ENCODE assay signal across 8 cellular contexts in genomic region chrX:80808160-80808735, GRCh38. TPM values are rescaled to one million over a fixed set of nuclear protein-coding genes. Genes with fewer than 3 reads are reported as not detected.
DNase-seq lines count a peak whose midpoint lies in the region; ATAC-seq lines count a peak whose summit lies in the region.

No MANE protein-coding gene starts in this region.

- H3K27ac Mint-ChIP-seq in activated CD8-positive, alpha-beta memory T cell treated with anti-CD3 and anti-CD28 coated beads, Interleukin-2, amount 10 ng/mL, durations not matched to agents 7 days and 5 days: peak overlapping the region; percentile 94

- H3K4me1 ChIP-seq in endocrine pancreas (ENCODE audit: control insufficient read depth, insufficient read depth, low read length) (peaks cover 5% of the 10 kb centered on the region), mesodermal cell (ENCODE audit: control insufficient read depth, insufficient read depth, low read length, poor library complexity, severe bottlenecking) (no peaks in the 10 kb centered on the region)

- H3K9me3 Mint-ChIP-seq in activated CD8-positive, alpha-beta memory T cell treated with anti-CD3 and anti-CD28 coated beads, Interleukin-2, amount 10 ng/mL, durations not matched to agents 7 days and 5 days (ENCODE audit: low read depth): no peaks in the 10 kb centered on the region

- H3K9ac ChIP-seq in endocrine pancreas (ENCODE audit: control insufficient read depth, insufficient read depth, low read length): no peak overlapping the region

- H3K36me3 ChIP-seq in endocrine pancreas (ENCODE audit: control insufficient read depth, insufficient read depth, low read length) (no peaks in the 10 kb centered on the region), mesodermal cell (ENCODE audit: control insufficient read depth, insufficient read depth, low read length) (peaks cover 2% of the 10 kb centered on the region)

- ATAC-seq in GM19452 (IDR thresholded peaks at IDR 0.05; ENCODE audit: unreplicated experiment) (peak; percentile 53), HG03521 (IDR thresholded peaks at IDR 0.05; ENCODE audit: unreplicated experiment) (peak; percentile 56)
- ATAC-seq in activated CD8-positive, alpha-beta memory T cell treated with anti-CD3 and anti-CD28 coated beads, Interleukin-2, amount 10 ng/mL, durations not matched to agents 7 days and 5 days: peak; percentile 72

- peak; percentile 91 for DNase-seq in CD1c-positive myeloid dendritic cell (ENCODE audit: extremely low spot score)
- DNase-seq in NOMO-1 (lab: John Stamatoyannopoulos, UW; ENCODE audit: unreplicated experiment in 2 of 2): peak; percentile 35 to 50
- peak; percentile 84 for DNase-seq in activated CD8-positive, alpha-beta memory T cell treated with anti-CD3 and anti-CD28 coated beads, Interleukin-2, amount 10 ng/mL, durations not matched to agents 7 days and 5 days
- DNase-seq in stimulated activated CD8-positive, alpha-beta memory T cell treated with anti-CD3 and anti-CD28 coated beads, Interleukin-2, amount 100 ng/mL, for 48 hours (ENCODE audit: low read depth in 2 of 2): peak; percentile 34 to 52

- no peak overlapping the region for H3K27ac ChIP-seq in mesodermal cell (ENCODE audit: low read depth, low read length, severe bottlenecking)

- H3K36me3 Mint-ChIP-seq in activated CD8-positive, alpha-beta memory T cell treated with anti-CD3 and anti-CD28 coated beads, Interleukin-2, amount 10 ng/mL, durations not matched to agents 7 days and 5 days: peaks cover 4% of the 10 kb centered on the region

- H3K4me1 Mint-ChIP-seq in activated CD8-positive, alpha-beta memory T cell treated with anti-CD3 and anti-CD28 coated beads, Interleukin-2, amount 10 ng/mL, durations not matched to agents 7 days and 5 days: peaks cover 18% of the 10 kb centered on the region

- CTCF ChIA-PET in activated CD8-positive, alpha-beta memory T cell treated with anti-CD3 and anti-CD28 coated beads, Interleukin-2, amount 10 ng/mL, durations not matched to agents 7 days and 5 days (lab: Charles Lee): no interaction called here

- H3K4me3 ChIP-seq in endocrine pancreas (ENCODE audit: control insufficient read depth, insufficient read depth, low read length) (peak overlapping the region; percentile 82), mesodermal cell (ENCODE audit: extremely low read depth, insufficient read depth, low read length, poor library complexity, severe bottlenecking) (peak overlapping the region; percentile 56)

- H3K27me3 Mint-ChIP-seq in activated CD8-positive, alpha-beta memory T cell treated with anti-CD3 and anti-CD28 coated beads, Interleukin-2, amount 10 ng/mL, durations not matched to agents 7 days and 5 days: no peaks in the 10 kb centered on the region

- H3K9me3 ChIP-seq in endocrine pancreas (ENCODE audit: control insufficient read depth, low read length): no peaks in the 10 kb centered on the region
- no peaks in the 10 kb centered on the region for H3K9me3 ChIP-seq in mesodermal cell (ENCODE audit: control insufficient read depth, low read length)

- H3K4me3 Mint-ChIP-seq in activated CD8-positive, alpha-beta memory T cell treated with anti-CD3 and anti-CD28 coated beads, Interleukin-2, amount 10 ng/mL, durations not matched to agents 7 days and 5 days: peak overlapping the region; percentile 90

- no peaks in the 10 kb centered on the region for H3K27me3 ChIP-seq in endocrine pancreas (ENCODE audit: control insufficient read depth, insufficient read depth, low read length)

- WGBS in mesodermal cell (ENCODE audit: insufficient coverage in 2 of 2), 2 experiments: 0% methylated on average over 3 to 5 of the region's 24 CpGs

RNA-seq across cellular contexts. Expression of gene BRWD3, which starts 1.4 kb away (rescaled TPM):
- 10 to 100 TPM; 17.0 to 22.2 TPM for total RNA-seq in activated CD8-positive, alpha-beta memory T cell treated with anti-CD3 and anti-CD28 coated beads, Interleukin-2, amount 10 ng/mL, durations not matched to agents 7 days and 5 days
- polyA plus RNA-seq in mesodermal cell (2013, experiment 1 of 2): 18.0 TPM
- polyA plus RNA-seq in mesodermal cell (2013, experiment 2 of 2): 17.5 TPM
